Comparison of ENCODE assay signal across 2 cellular contexts in the genomic region with DNA sequence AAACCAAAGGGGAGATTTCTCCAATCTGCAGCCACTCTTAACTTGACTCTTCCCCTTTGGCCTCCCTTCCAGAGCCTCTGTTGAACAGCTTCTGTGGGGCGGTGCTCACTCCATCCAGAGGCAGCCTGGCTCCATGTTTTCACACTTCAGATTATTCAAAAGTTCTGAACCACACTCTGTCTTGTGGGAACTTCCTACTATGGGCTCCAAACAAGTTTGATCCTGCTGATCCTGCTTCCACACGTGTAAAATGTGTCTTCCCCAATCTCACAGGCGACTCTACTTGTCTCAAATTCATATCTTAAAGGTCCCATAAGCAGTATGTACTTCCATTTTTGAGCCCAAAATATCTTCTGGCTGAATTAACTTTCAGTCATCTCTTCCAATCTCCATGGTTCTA.
TF ChIP-seq lines count a peak whose summit lies in the region.

No MANE protein-coding gene starts in this region.

TF ChIP-seq in IMR-90, 13 proteins besides CTCF, POLR2A, EP300 and RAD21:
- no peak for TF ChIP-seq RFX5 (IDR thresholded peaks at IDR 0.05; ENCODE audit: low read depth, low read length)
- TF ChIP-seq, protein P1, sequence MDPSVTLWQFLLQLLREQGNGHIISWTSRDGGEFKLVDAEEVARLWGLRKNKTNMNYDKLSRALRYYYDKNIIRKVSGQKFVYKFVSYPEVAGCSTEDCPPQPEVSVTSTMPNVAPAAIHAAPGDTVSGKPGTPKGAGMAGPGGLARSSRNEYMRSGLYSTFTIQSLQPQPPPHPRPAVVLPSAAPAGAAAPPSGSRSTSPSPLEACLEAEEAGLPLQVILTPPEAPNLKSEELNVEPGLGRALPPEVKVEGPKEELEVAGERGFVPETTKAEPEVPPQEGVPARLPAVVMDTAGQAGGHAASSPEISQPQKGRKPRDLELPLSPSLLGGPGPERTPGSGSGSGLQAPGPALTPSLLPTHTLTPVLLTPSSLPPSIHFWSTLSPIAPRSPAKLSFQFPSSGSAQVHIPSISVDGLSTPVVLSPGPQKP (IDR thresholded peaks at IDR 0.05; ENCODE audit: borderline replicate concordance, low read depth, low read length): no peak
- no peak for TF ChIP-seq SMC3 (IDR thresholded peaks at IDR 0.05; ENCODE audit: low read depth, low read length)
- TF ChIP-seq NFE2L2 (IDR thresholded peaks at IDR 0.05; ENCODE audit: low read depth, low read length): no peak
- no peak for TF ChIP-seq FOS (IDR thresholded peaks at IDR 0.05; ENCODE audit: low read depth, low read length)
- TF ChIP-seq CHD1 (IDR thresholded peaks at IDR 0.05; ENCODE audit: low read depth, low read length): no peak
- TF ChIP-seq, protein P2, sequence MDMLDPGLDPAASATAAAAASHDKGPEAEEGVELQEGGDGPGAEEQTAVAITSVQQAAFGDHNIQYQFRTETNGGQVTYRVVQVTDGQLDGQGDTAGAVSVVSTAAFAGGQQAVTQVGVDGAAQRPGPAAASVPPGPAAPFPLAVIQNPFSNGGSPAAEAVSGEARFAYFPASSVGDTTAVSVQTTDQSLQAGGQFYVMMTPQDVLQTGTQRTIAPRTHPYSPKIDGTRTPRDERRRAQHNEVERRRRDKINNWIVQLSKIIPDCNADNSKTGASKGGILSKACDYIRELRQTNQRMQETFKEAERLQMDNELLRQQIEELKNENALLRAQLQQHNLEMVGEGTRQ (IDR thresholded peaks at IDR 0.05; ENCODE audit: low read depth, low read length): no peak
- no peak for TF ChIP-seq MAFK (IDR thresholded peaks at IDR 0.05; ENCODE audit: low read depth, low read length)
- TF ChIP-seq BHLHE40 (IDR thresholded peaks at IDR 0.05; ENCODE audit: low read depth, low read length): no peak

TF ChIP-seq in HEK293T, 16 proteins besides CTCF, POLR2A, EP300 and RAD21:
- TF ChIP-seq ZNF384 (IDR thresholded peaks at IDR 0.05): no peak
- TF ChIP-seq ARNT (IDR thresholded peaks at IDR 0.05): no peak
- TF ChIP-seq TARDBP (IDR thresholded peaks at IDR 0.05): no peak
